ENCODE assay signal across 20 cellular contexts in the genomic region with DNA sequence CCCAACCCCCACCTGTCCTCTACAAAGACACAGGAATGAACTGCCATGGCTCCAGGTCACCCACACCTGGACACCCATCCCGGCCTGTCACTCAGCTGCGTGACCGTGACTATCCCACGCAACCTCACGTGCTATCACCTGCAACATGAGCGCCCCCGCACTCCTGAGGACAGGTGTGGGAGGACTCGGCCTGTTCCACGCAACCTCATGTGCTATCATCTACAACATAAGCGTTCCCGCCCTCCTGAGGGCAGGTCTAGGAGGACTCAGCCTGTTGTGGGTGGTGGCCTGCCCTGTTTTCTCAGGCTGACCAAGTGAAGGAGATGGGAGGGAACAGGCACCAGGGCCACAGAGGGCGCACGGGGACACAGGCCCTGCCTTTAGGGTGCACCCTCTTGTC. TPM values are rescaled to one million over a fixed set of nuclear protein-coding genes. Genes with fewer than 3 reads are reported as not detected.
"Had no signal": no experiment of that assay in that cellular context is flagged by ENCODE, and none has a peak within 500 bp of the region (broad histone marks: within the 10 kb centered on the region; RNA-seq: fewer than 3 reads in every experiment).

No MANE protein-coding gene starts in this region.

- H3K4me3 ChIP-seq: body of pancreas, gastrocnemius medialis, thyroid gland had no signal

- DNase-seq: activated CD4-positive, alpha-beta T cell treated with anti-CD3 and anti-CD28 coated beads for 48 hours; activated CD8-positive, alpha-beta memory T cell treated with anti-CD3 and anti-CD28 coated beads, Interleukin-2, amount 50 U/mL, for 48 hours; activated CD8-positive, alpha-beta T cell treated with anti-CD3 and anti-CD28 coated beads, Interleukin-2, amount 10 ng/mL, durations not matched to agents 7 days and 5 days; activated naive CD4-positive, alpha-beta T cell treated with anti-CD3 and anti-CD28 coated beads, Interleukin-2, amount 50 U/mL, for 16 hours; amniotic stem cell; body of pancreas; cortex of kidney; effector CD8-positive, alpha-beta T cell; gastrocnemius medialis; kidney; retina; stimulated activated CD4-positive, alpha-beta T cell treated with anti-CD3 and anti-CD28 coated beads, Interleukin-15, amount 100 ng/mL, for 24 hours; stimulated activated CD4-positive, alpha-beta T cell treated with anti-CD3 and anti-CD28 coated beads, Interleukin-4, amount 100 ng/mL, for 4 hours; WERI-Rb-1 had no signal

- H3K27ac ChIP-seq: body of pancreas, gastrocnemius medialis, neutrophil, WERI-Rb-1 had no signal

- FAIRE-seq: kidney, urothelium cell line had no signal

- H3K4me3 Mint-ChIP-seq: activated CD8-positive, alpha-beta T cell treated with anti-CD3 and anti-CD28 coated beads, Interleukin-2, amount 10 ng/mL, durations not matched to agents 7 days and 5 days; central memory CD8-positive, alpha-beta T cell had no signal

- H3K27ac Mint-ChIP-seq: activated CD8-positive, alpha-beta T cell treated with anti-CD3 and anti-CD28 coated beads, Interleukin-2, amount 10 ng/mL, durations not matched to agents 7 days and 5 days had no signal

- ATAC-seq: activated CD8-positive, alpha-beta T cell treated with anti-CD3 and anti-CD28 coated beads, Interleukin-2, amount 10 ng/mL, durations not matched to agents 7 days and 5 days; body of pancreas; gastrocnemius medialis had no signal

- H3K9me3 Mint-ChIP-seq: central memory CD8-positive, alpha-beta T cell had no signal

- H3K36me3 ChIP-seq: neutrophil, thyroid gland had no signal

- H3K27me3 ChIP-seq: body of pancreas, gastrocnemius medialis, thyroid gland had no signal

- H3K9me3 ChIP-seq: body of pancreas, gastrocnemius medialis, neutrophil, thyroid gland had no signal

- H3K27me3 Mint-ChIP-seq: central memory CD8-positive, alpha-beta T cell had no signal

RNA-seq across cellular contexts. Expression of a gene that starts 36.6 kb away (rescaled TPM):
- total RNA-seq: body of pancreas, gastrocnemius medialis, kidney, liver, skeletal muscle tissue, thyroid gland had no signal
- polyA plus RNA-seq: liver had no signal
